Comparison of ENCODE assay signal across 8 cellular contexts in the genomic region with DNA sequence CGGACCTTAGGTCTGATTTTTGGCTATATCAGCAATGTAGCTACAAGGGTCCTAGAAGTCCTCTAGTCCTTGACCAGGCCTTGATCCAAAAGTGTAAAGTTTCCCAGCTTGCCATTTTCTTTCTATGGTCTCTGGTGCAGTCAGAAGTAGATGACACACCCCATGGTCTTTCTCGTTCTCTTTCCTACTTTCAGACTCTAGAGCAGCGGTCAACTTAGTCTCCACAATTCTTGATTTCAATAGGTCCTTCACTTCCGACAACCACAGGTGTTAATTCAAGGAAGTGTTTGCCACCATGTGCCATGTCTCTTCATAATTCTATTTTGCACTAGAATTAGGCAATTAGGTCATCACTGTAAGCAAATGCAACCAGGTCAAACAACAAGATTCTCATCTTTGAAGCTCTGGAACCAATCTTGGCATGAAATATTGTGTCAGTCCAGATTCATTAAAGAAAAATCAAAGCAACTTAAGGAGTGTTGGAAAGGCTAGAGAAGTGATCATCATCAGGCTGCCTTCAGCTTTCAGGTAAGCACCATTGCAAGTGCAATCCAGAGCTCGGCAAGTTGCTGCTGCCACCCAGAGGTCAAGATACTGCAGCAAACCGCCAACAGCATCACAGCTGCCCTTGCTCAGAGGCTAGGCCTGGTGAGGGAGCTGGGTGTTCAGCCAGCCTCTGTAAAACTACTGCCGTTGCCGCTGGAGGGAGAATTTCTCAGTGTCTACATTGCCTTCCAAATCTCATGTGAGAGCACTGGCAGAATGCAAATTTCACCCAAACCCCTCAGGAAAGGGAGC. TPM values are rescaled to one million over a fixed set of nuclear protein-coding genes. Genes with fewer than 3 reads are reported as not detected.
DNase-seq lines count a peak whose midpoint lies in the region; ATAC-seq and TF ChIP-seq lines count a peak whose summit lies in the region.

No MANE protein-coding gene starts in this region.

- H4K20me1 ChIP-seq in GM23248 (ENCODE audit: insufficient read depth) (no peaks in the 10 kb centered on the region), Loucy (ENCODE audit: insufficient read depth, low read length, poor library complexity, severe bottlenecking) (no peaks in the 10 kb centered on the region)

- H3K4me3 Mint-ChIP-seq in MCF 10A (ENCODE audit: unreplicated experiment) = no peak overlapping the region

- no peaks in the 10 kb centered on the region for H3K9me3 Mint-ChIP-seq in MCF 10A (ENCODE audit: unreplicated experiment)

- BruUV-seq in MCF 10A (replicated peaks; lab: Mats Ljungman, UMichigan) = no TSS peak

- peaks cover 6% of the 10 kb centered on the region for H3K27me3 Mint-ChIP-seq in MCF 10A (ENCODE audit: insufficient read depth, unreplicated experiment)

- H3K4me1 ChIP-seq in breast epithelium (no peaks in the 10 kb centered on the region), GM23248 (ENCODE audit: insufficient read depth) (no peaks in the 10 kb centered on the region), Loucy (ENCODE audit: insufficient read depth, low read length, poor library complexity, severe bottlenecking) (no peaks in the 10 kb centered on the region), gastroesophageal sphincter (peaks cover 0 to 23% (median 0%) of the 10 kb centered on the region in 3 donors)

- H3K36me3 ChIP-seq in breast epithelium = no peaks in the 10 kb centered on the region
- H3K36me3 ChIP-seq in GM23248 (ENCODE audit: low read depth) = no peaks in the 10 kb centered on the region
- no peaks in the 10 kb centered on the region for H3K36me3 ChIP-seq in Loucy (ENCODE audit: insufficient read depth, low read length)
- H3K36me3 ChIP-seq in gastroesophageal sphincter = no peaks in the 10 kb centered on the region

- H3K27ac Mint-ChIP-seq in MCF 10A (ENCODE audit: low read depth, unreplicated experiment) = no peak overlapping the region

- in situ Hi-C loops in GM23248 (cut with MboI) = no loop called here

- H3K9me3 ChIP-seq in breast epithelium (no peaks in the 10 kb centered on the region), GM23248 (ENCODE audit: low read depth) (no peaks in the 10 kb centered on the region), Loucy (ENCODE audit: insufficient read depth, low read depth, low read length) (no peaks in the 10 kb centered on the region), gastroesophageal sphincter (no peaks in the 10 kb centered on the region)

- no peaks in the 10 kb centered on the region for H3K27me3 ChIP-seq in breast epithelium
- H3K27me3 ChIP-seq in GM23248 (replicated peaks; ENCODE audit: insufficient read depth) = no peaks in the 10 kb centered on the region
- H3K27me3 ChIP-seq in Loucy (ENCODE audit: insufficient read depth, low read length, poor library complexity, severe bottlenecking) = no peaks in the 10 kb centered on the region
- no peaks in the 10 kb centered on the region for H3K27me3 ChIP-seq in gastroesophageal sphincter

- TF ChIP-seq POLR2A in breast epithelium (IDR thresholded peaks at IDR 0.05) (no peak), gastroesophageal sphincter (IDR thresholded peaks at IDR 0.05) (no peak)

- TF ChIP-seq CTCF in MCF 10A (IDR thresholded peaks at IDR 0.05; ENCODE audit: unreplicated experiment) (peak; percentile 72), breast epithelium (IDR thresholded peaks at IDR 0.05) (no peak), Loucy (conservative IDR thresholded peaks at IDR 0.05; ENCODE audit: low read length) (peak; percentile 64), gastroesophageal sphincter (IDR thresholded peaks at IDR 0.05) (peak; percentile 12 to 67 (median 31)), coronary artery (IDR thresholded peaks at IDR 0.05) (no peak)

- peak; percentile 54 for ATAC-seq in gastroesophageal sphincter

- peaks cover 4% of the 10 kb centered on the region for H3K4me1 Mint-ChIP-seq in MCF 10A (ENCODE audit: insufficient read depth, unreplicated experiment)

- peak; percentile 70 for DNase-seq in MCF 10A (ENCODE audit: unreplicated experiment)
- no peak for DNase-seq in breast epithelium (ENCODE audit: low spot score in 2 of 2)
- DNase-seq in GM23248 = peak; percentile 54
- DNase-seq in activated CD4-positive, alpha-beta T cell treated with anti-CD3 and anti-CD28 coated beads, Interleukin-2, amount 50 U/mL, for 1 hour = peak; percentile 2
- peak; percentile 74 for DNase-seq in pons (ENCODE audit: low spot score)
- no peak for DNase-seq in coronary artery (ENCODE audit: low spot score)

- H3K9me2 ChIP-seq in GM23248 (ENCODE audit: insufficient read depth) (no peaks in the 10 kb centered on the region), Loucy (replicated peaks; ENCODE audit: low read depth, low read length) (no peaks in the 10 kb centered on the region)

- no peak overlapping the region for H3K27ac ChIP-seq in breast epithelium
- H3K27ac ChIP-seq in GM23248 = no peak overlapping the region
- H3K27ac ChIP-seq in gastroesophageal sphincter = no peak overlapping the region
- no peak overlapping the region for H3K27ac ChIP-seq in coronary artery

- H3K36me3 Mint-ChIP-seq in MCF 10A (ENCODE audit: insufficient read depth, unreplicated experiment) = no peaks in the 10 kb centered on the region

- H3K4me3 ChIP-seq in breast epithelium (no peak overlapping the region), GM23248 (no peak overlapping the region), Loucy (ENCODE audit: low read length, poor library complexity, severe bottlenecking) (no peak overlapping the region), gastroesophageal sphincter (no peak overlapping the region), coronary artery (no peak overlapping the region)

- CTCF ChIA-PET in MCF 10A (lab: Yijun Ruan, JAX) = interaction anchor here (0.6 to 8.8 kb wide), 52 partner anchors 11 to 1730 kb away, joined by 3 to 209 read pairs (median 4); no protein-coding TSS in a partner anchor

- 57 to 68% methylated on average over 8 of the region's 8 CpGs for WGBS in GM23248 (ENCODE audit: low coverage in 1 of 2, low lambda C conversion rate in 2 of 2, missing lambda C conversion rate in 2 of 2), 2 experiments
- 56 to 60% methylated on average over 6 of the region's 8 CpGs for WGBS in gastroesophageal sphincter (ENCODE audit: low coverage in 1 of 2), 2 donors

- intact Hi-C loops in MCF 10A (cut with micrococcal nuclease) = loop anchor here (1.0 kb wide), 2 partner anchors 90 to 157 kb away; no protein-coding TSS in a partner anchor
- intact Hi-C loops in breast epithelium (cut with DNase I; ENCODE audit: low total_unique reads) = loop anchor here (5.0 kb wide), 1 partner anchor 1175 kb away; no protein-coding TSS in a partner anchor

- H3K4me2 ChIP-seq in GM23248 (ENCODE audit: unreplicated experiment) = no peak overlapping the region
- H3K4me2 ChIP-seq in Loucy (ENCODE audit: low read depth, low read length, poor library complexity, severe bottlenecking) = no peak overlapping the region

- no peaks in the 10 kb centered on the region for H3K79me2 ChIP-seq in GM23248 (ENCODE audit: insufficient read depth)
- no peaks in the 10 kb centered on the region for H3K79me2 ChIP-seq in Loucy (ENCODE audit: insufficient read depth, low read length)

- no peaks in the 10 kb centered on the region for H3F3A ChIP-seq in GM23248 (ENCODE audit: insufficient read depth)
- H3F3A ChIP-seq in Loucy (ENCODE audit: low read depth) = no peaks in the 10 kb centered on the region

- no peak overlapping the region for H2AFZ ChIP-seq in GM23248
- no peak overlapping the region for H2AFZ ChIP-seq in Loucy (ENCODE audit: low read length)

- no peak overlapping the region for H3K9ac ChIP-seq in GM23248
- H3K9ac ChIP-seq in Loucy (ENCODE audit: low read depth, low read length, poor library complexity, severe bottlenecking) = no peak overlapping the region

- TF ChIP-seq EP300 in gastroesophageal sphincter (IDR thresholded peaks at IDR 0.05) = no peak

- POLR2A ChIA-PET in MCF 10A (lab: Yijun Ruan, JAX) = interaction anchor here (0.6 to 4.1 kb wide), 6 partner anchors 67 to 262 kb away, joined by 3 to 25 read pairs (median 4); no protein-coding TSS in a partner anchor

RNA-seq across cellular contexts. Expression of a gene that starts 5.6 kb away (rescaled TPM):
- total RNA-seq in MCF 10A (2022) (25.4 and 37.3 TPM in 2 replicates), breast epithelium (100 to 1,000 TPM in 1 of 3 donors, 10 to 100 TPM in 2; 80.9 to 106 (median 95.7) TPM), gastroesophageal sphincter (100 to 1,000 TPM; 160 to 268 (median 215) TPM)
- 95.4 and 129 TPM in 2 replicates for total RNA-seq in GM23248 (2014; rRNA removed; shearing (Covaris generic))
- polyA plus RNA-seq in GM23248 (2016; fragmentation: Nextera tagmentation; extraction: Ambion mirVana) = 27.1 and 29.2 TPM in 2 replicates

RNA-seq across cellular contexts. Expression of a gene that starts 54.9 kb away (rescaled TPM):
- total RNA-seq in MCF 10A (2022) (not detected in 2 replicates), breast epithelium (10 to 100 TPM in 2 of 3 donors, 1 to 10 TPM in 1; 6.6 to 16.4 (median 12.5) TPM), gastroesophageal sphincter (10 to 100 TPM in 2 of 4 donors, 1 to 10 TPM in 2; 7.9 to 15.2 (median 10.0) TPM)
- total RNA-seq in GM23248 (2014; rRNA removed; shearing (Covaris generic)) = under 0.01 and 0.11 TPM in 2 replicates
- polyA plus RNA-seq in GM23248 (2016; fragmentation: Nextera tagmentation; extraction: Ambion mirVana) = 0.42 TPM in 1 of 2 replicates, not detected in the other

Comparison
In these comparisons a context has a peak if more than half of its experiments do, and no peak if none do; other contexts are left out.
1. DNase-seq: peak in MCF 10A (single experiment), GM23248 (single experiment), activated CD4-positive, alpha-beta T cell treated with anti-CD3 and anti-CD28 coated beads, Interleukin-2, amount 50 U/mL, for 1 hour (single experiment) and pons (single experiment); none in breast epithelium (0 of 2) and coronary artery (single experiment).
2. CTCF ChIP-seq: peak in MCF 10A (single experiment), Loucy (single experiment) and gastroesophageal sphincter (4 of 4); none in breast epithelium (0 of 3) and coronary artery (single experiment).